In the genomic region with DNA sequence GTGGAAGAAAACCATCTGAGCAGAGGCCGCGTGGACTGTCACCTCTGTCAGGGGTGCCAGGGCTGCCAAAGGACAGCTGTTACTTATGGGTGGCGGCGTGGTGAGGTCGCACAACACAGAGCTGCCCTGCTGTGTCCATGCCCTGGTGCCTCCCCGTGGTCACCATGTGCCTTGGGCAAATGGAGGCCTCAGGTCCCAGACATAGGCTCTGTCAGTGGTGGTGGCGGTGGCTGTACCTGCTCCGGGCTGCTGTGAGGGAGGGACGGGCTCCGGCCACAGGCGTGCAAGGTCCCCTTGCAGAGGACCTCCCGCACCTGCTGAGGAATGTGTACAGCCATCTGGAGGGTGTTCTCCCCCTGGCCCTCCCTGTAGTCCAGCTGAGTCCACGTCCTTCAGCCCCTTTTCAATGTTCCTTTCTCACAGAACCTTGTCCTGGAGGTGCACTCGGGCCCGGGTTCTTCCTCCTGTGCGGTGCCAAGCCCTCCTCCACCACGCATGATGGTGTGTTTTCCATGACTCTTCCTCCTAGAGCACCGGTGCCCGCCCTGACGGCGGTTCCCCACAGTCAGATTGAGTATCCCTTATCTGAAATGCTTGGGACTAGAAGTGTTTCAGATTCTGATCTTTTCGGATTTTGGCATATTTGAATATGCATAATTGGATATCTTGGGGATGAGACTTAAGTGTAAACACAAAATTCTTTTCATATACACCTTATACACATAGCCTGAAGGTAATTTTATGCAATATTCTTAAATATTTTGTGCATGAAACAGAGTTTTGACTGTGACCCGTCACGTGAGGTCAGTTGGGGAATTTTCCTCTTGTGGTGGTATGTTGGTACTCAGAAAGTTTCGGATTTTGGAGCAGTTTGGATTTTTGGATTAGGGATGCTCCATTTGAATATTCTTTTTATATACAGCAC, we compare ENCODE assay signal across 16 cellular contexts.
"Had no signal": no experiment of that assay in that cellular context is flagged by ENCODE, and none has a peak within 500 bp of the region (broad histone marks: within the 10 kb centered on the region; RNA-seq: fewer than 3 reads in every experiment).

No MANE protein-coding gene starts in this region.

- H3K27ac Mint-ChIP-seq: activated CD8-positive, alpha-beta T cell treated with anti-CD3 and anti-CD28 coated beads, Interleukin-2, amount 10 ng/mL, durations not matched to agents 7 days and 5 days; mesothelial cell of epicardium had no signal

- ATAC-seq: activated CD8-positive, alpha-beta T cell treated with anti-CD3 and anti-CD28 coated beads, Interleukin-2, amount 10 ng/mL, durations not matched to agents 7 days and 5 days; gastroesophageal sphincter had no signal

- H3K9me3 ChIP-seq: gastroesophageal sphincter had no signal

- H3K27me3 ChIP-seq: gastroesophageal sphincter, hepatocyte had no signal

- H3K4me3 Mint-ChIP-seq: activated CD8-positive, alpha-beta T cell treated with anti-CD3 and anti-CD28 coated beads, Interleukin-2, amount 10 ng/mL, durations not matched to agents 7 days and 5 days; mesothelial cell of epicardium; type B pancreatic cell had no signal

- H3K36me3 Mint-ChIP-seq: brain, mesothelial cell of epicardium had no signal

- H3K27me3 Mint-ChIP-seq: brain; central memory CD8-positive, alpha-beta T cell; naive B cell; type B pancreatic cell had no signal

- H3K4me1 ChIP-seq: parathyroid adenoma had no signal

- H3K27ac ChIP-seq: epithelial cell of prostate, gastroesophageal sphincter, hepatocyte, parathyroid adenoma, skin epidermis had no signal

- H3K9me3 Mint-ChIP-seq: brain; central memory CD8-positive, alpha-beta T cell; mesothelial cell of epicardium; naive B cell; type B pancreatic cell had no signal

- DNase-seq: activated CD4-positive, alpha-beta T cell treated with anti-CD3 and anti-CD28 coated beads for 1 hour; activated CD8-positive, alpha-beta T cell treated with anti-CD3 and anti-CD28 coated beads, Interleukin-2, amount 10 ng/mL, durations not matched to agents 7 days and 5 days; amniotic stem cell; cortex of kidney; effector memory CD4-positive, alpha-beta T cell; naive B cell; T-helper 9 cell had no signal

- H3K4me3 ChIP-seq: gastroesophageal sphincter, hepatocyte, skin epidermis had no signal
